Comparison of ENCODE assay signal across 15 cellular contexts in genomic region chr15:100802421-100803157, GRCh38.
"Had no signal": no experiment of that assay in that cellular context is flagged by ENCODE, and none has a peak within 500 bp of the region (broad histone marks: within the 10 kb centered on the region; RNA-seq: fewer than 3 reads in every experiment).

No MANE protein-coding gene starts in this region.

- H3K36me3 ChIP-seq: gastroesophageal sphincter, heart right ventricle, left ventricle myocardium inferior, upper lobe of right lung had no signal

- H3K4me3 Mint-ChIP-seq: activated CD4-positive, alpha-beta T cell treated with anti-CD3 and anti-CD28 coated beads, Interleukin-2, amount 10 ng/mL, durations not matched to agents 7 days and 5 days; activated naive CD8-positive, alpha-beta T cell treated with anti-CD3 and anti-CD28 coated beads, Interleukin-2, amount 10 ng/mL, durations not matched to agents 7 days and 5 days; memory B cell; naive thymus-derived CD8-positive, alpha-beta T cell; stimulated activated naive B cell treated with anti-CD40 and anti-IgM and Interleukin-4, amounts not matched to agents 10 μg/mL and 1 μg/mL and 100 μg/mL, for 72 hours; T-helper 1 cell treated with Interleukin-12 subunit alpha and Interleukin-12 subunit beta and Interleukin-4 antibody, amounts not matched to agents 30 μg/mL and 1 μg/mL, for 36 hours had no signal

- H3K27ac ChIP-seq: body of pancreas, gastroesophageal sphincter, heart right ventricle, left ventricle myocardium inferior, upper lobe of right lung had no signal

- H3K27ac Mint-ChIP-seq: activated CD4-positive, alpha-beta T cell treated with anti-CD3 and anti-CD28 coated beads, Interleukin-2, amount 10 ng/mL, durations not matched to agents 7 days and 5 days; activated naive CD8-positive, alpha-beta T cell treated with anti-CD3 and anti-CD28 coated beads, Interleukin-2, amount 10 ng/mL, durations not matched to agents 7 days and 5 days; memory B cell; naive thymus-derived CD8-positive, alpha-beta T cell; progenitor cell of endocrine pancreas; stimulated activated naive B cell treated with anti-CD40 and anti-IgM and Interleukin-4, amounts not matched to agents 10 μg/mL and 1 μg/mL and 100 μg/mL, for 72 hours; T-helper 1 cell treated with Interleukin-12 subunit alpha and Interleukin-12 subunit beta and Interleukin-4 antibody, amounts not matched to agents 30 μg/mL and 1 μg/mL, for 36 hours had no signal

- DNase-seq: activated CD4-positive, alpha-beta T cell treated with anti-CD3 and anti-CD28 coated beads, Interleukin-2, amount 10 ng/mL, durations not matched to agents 7 days and 5 days; activated naive CD4-positive, alpha-beta T cell treated with Interleukin-2 at 50 U/mL for 16 hours; activated naive CD8-positive, alpha-beta T cell treated with anti-CD3 and anti-CD28 coated beads, Interleukin-2, amount 10 ng/mL, durations not matched to agents 7 days and 5 days; amygdala; body of pancreas; heart right ventricle; kidney glomerular epithelial cell; left ventricle myocardium inferior; naive thymus-derived CD8-positive, alpha-beta T cell; stimulated activated naive B cell treated with anti-CD40 and anti-IgM and Interleukin-4, amounts not matched to agents 10 μg/mL and 1 μg/mL and 100 μg/mL, for 72 hours; upper lobe of right lung had no signal

- H3K4me1 Mint-ChIP-seq: activated CD4-positive, alpha-beta T cell treated with anti-CD3 and anti-CD28 coated beads, Interleukin-2, amount 10 ng/mL, durations not matched to agents 7 days and 5 days; activated naive CD8-positive, alpha-beta T cell treated with anti-CD3 and anti-CD28 coated beads, Interleukin-2, amount 10 ng/mL, durations not matched to agents 7 days and 5 days; memory B cell; stimulated activated naive B cell treated with anti-CD40 and anti-IgM and Interleukin-4, amounts not matched to agents 10 μg/mL and 1 μg/mL and 100 μg/mL, for 72 hours had no signal

- H3K4me3 ChIP-seq: body of pancreas, gastroesophageal sphincter, heart right ventricle, left ventricle myocardium inferior, upper lobe of right lung had no signal

- H3K4me1 ChIP-seq: body of pancreas, gastroesophageal sphincter, heart right ventricle, left ventricle myocardium inferior, upper lobe of right lung had no signal

- H3K9me3 ChIP-seq: body of pancreas, upper lobe of right lung had no signal

- H3K36me3 Mint-ChIP-seq: activated naive CD8-positive, alpha-beta T cell treated with anti-CD3 and anti-CD28 coated beads, Interleukin-2, amount 10 ng/mL, durations not matched to agents 7 days and 5 days; stimulated activated naive B cell treated with anti-CD40 and anti-IgM and Interleukin-4, amounts not matched to agents 10 μg/mL and 1 μg/mL and 100 μg/mL, for 72 hours had no signal

- H3K27me3 Mint-ChIP-seq: progenitor cell of endocrine pancreas; stimulated activated naive B cell treated with anti-CD40 and anti-IgM and Interleukin-4, amounts not matched to agents 10 μg/mL and 1 μg/mL and 100 μg/mL, for 72 hours had no signal

- H3K27me3 ChIP-seq: body of pancreas, gastroesophageal sphincter, heart right ventricle, upper lobe of right lung had no signal
